8 cellular contexts compared by ENCODE assay signal in the genomic region with DNA sequence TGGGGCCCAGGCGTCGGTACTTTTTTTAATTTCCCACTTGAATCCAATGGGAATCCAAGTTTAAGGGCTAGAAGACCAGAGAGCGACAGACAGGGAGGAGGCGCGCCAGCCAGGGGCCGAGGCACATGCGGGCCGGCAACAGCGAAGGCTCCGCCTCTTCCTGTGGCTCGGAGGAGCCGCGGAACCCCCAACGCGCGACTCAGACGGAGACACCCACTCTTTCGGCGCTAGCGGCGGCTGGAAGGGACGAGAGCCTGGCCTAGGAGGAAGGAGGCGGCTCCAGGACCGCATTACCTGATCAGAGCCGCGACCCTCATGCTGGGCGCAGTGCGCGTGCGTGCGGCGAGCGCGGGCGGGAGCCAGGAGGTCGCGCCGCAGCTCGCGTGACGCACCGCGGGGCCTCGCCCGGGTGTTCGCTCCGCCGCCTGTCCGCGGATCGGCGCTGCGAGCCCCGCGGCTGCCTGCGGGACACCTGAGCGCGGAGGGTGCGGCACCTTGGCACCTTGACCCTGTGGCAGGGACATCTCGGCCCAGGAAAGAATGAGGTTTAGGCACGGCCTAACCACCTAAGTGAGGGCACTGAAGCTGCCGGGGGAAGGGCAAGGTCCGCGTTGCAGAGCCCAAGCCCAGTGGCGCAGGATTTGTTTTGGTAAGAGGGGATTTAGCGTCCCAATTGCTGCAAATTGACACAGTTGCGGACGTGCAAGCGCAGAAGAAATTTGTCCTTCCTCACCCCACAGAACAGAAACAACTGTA. TPM values are rescaled to one million over a fixed set of nuclear protein-coding genes. Genes with fewer than 3 reads are reported as not detected.
DNase-seq lines count a peak whose midpoint lies in the region; ATAC-seq and TF ChIP-seq lines count a peak whose summit lies in the region.

DPH6 (minus strand) TSS at position 341 of the 756 bp plus-strand sequence; CDS start at position 317, 24 bp downstream.

- H3K27me3 Mint-ChIP-seq in HFFc6 (ENCODE audit: insufficient read depth) (peaks cover 1% of the 10 kb centered on the region), type B pancreatic cell (no peaks in the 10 kb centered on the region)

- H3K36me3 Mint-ChIP-seq in HFFc6 (ENCODE audit: low read depth), result peaks cover 18% of the 10 kb centered on the region
- H3K36me3 Mint-ChIP-seq in type B pancreatic cell, result peaks cover 4% of the 10 kb centered on the region

- peak within 1 kb of the TSS; percentile 93 for H2AFZ ChIP-seq in SU-DHL-6 (ENCODE audit: low read depth, low read length, severe bottlenecking)

- WGBS in heart left ventricle, 4 donors, result 0 to 1% (median 0%) methylated on average over 16 to 69 of the region's 69 CpGs

- TF ChIP-seq POLR2A in GM10847 (IDR thresholded peaks at IDR 0.05; ENCODE audit: extremely low read depth, insufficient read length), result peak; percentile 64
- peak in 1 of 2 donors; percentile 85 for TF ChIP-seq POLR2A in heart left ventricle (IDR thresholded peaks at IDR 0.05)

- H3K4me1 ChIP-seq in heart left ventricle, result peaks cover 0 to 25% (median 16%) of the 10 kb centered on the region in 12 donors

- TF ChIP-seq CTCF in HFFc6 (IDR thresholded peaks at IDR 0.05) (peak; percentile 38; the same call in 1 of the 2 replicates), SU-DHL-6 (IDR thresholded peaks at IDR 0.05; ENCODE audit: insufficient read depth, low read length, poor library complexity, severe bottlenecking) (no peak), heart left ventricle (IDR thresholded peaks at IDR 0.05) (peak in 5 of 12 donors; percentile 10 to 32 (median 18)), type B pancreatic cell (conservative IDR thresholded peaks at IDR 0.05) (peak; percentile 47)

- 0 out of 2 replicates have a peak, but pooled peaks cover 4% of the 10 kb centered on the region for H3F3A ChIP-seq in SU-DHL-6 (ENCODE audit: insufficient read depth)

- no peaks in the 10 kb centered on the region for H3K9me3 Mint-ChIP-seq in HFFc6
- peaks cover 5% of the 10 kb centered on the region for H3K9me3 Mint-ChIP-seq in type B pancreatic cell

- peak within 1 kb of the TSS; percentile 84 for H3K9ac ChIP-seq in SU-DHL-6 (ENCODE audit: low read length)

- H3K36me3 ChIP-seq in SU-DHL-6 (ENCODE audit: low read length) (no peaks in the 10 kb centered on the region), heart left ventricle (peaks cover 0 to 4% (median 0%) of the 10 kb centered on the region in 9 donors)

- ATAC-seq in heart left ventricle, result peak; percentile 92 to 96 (median 95)

- H3K4me3 Mint-ChIP-seq in HFFc6 (peak within 1 kb of the TSS; percentile 96), type B pancreatic cell (peak within 1 kb of the TSS; percentile 98)

- no peaks in the 10 kb centered on the region for H3K9me3 ChIP-seq in SU-DHL-6 (ENCODE audit: insufficient read depth, low read length)
- H3K9me3 ChIP-seq in heart left ventricle, result no peaks in the 10 kb centered on the region

- H3K79me2 ChIP-seq in SU-DHL-6 (ENCODE audit: insufficient read depth, low read length), result no peaks in the 10 kb centered on the region; the same call in 1 of the 2 replicates

- H3K4me2 ChIP-seq in SU-DHL-6 (ENCODE audit: low read depth, low read length, poor library complexity, severe bottlenecking), result peak within 1 kb of the TSS; percentile 95

- DNase-seq in HFFc6, result peak; percentile 77
- DNase-seq in NAMALWA (ENCODE audit: low spot score), result peak; percentile 90
- DNase-seq in activated naive CD8-positive, alpha-beta T cell treated with anti-CD3 and anti-CD28 coated beads, Interleukin-2, amount 50 U/mL, for 16 hours (ENCODE audit: low read depth, low spot score), result peak; percentile 79
- peak; percentile 85 to 93 (median 90) for DNase-seq in heart left ventricle
- peak; percentile 59 to 96 (median 72) for DNase-seq in posterior cingulate gyrus
- peak; percentile 83 for DNase-seq in type B pancreatic cell (ENCODE audit: extremely low spot score, unreplicated experiment)

- H3K27me3 ChIP-seq in SU-DHL-6 (ENCODE audit: low read length) (no peaks in the 10 kb centered on the region), heart left ventricle (no peaks in the 10 kb centered on the region)

- H3K27ac ChIP-seq in SU-DHL-6 (ENCODE audit: low read depth, low read length) (peak within 1 kb of the TSS; percentile 84), heart left ventricle (peak within 1 kb of the TSS; percentile 96 to 100 (median 99))

- peaks cover 50% of the 10 kb centered on the region for H3K4me1 Mint-ChIP-seq in HFFc6 (ENCODE audit: low read depth)
- H3K4me1 Mint-ChIP-seq in type B pancreatic cell (ENCODE audit: unreplicated experiment), result peaks cover 29% of the 10 kb centered on the region

- intact Hi-C loops in heart left ventricle (cut with DNase I), result loop anchor here (1.0 to 10.0 kb wide), 9 partner anchors 116 to 151 kb away; no protein-coding TSS in a partner anchor
- intact Hi-C loops in posterior cingulate gyrus (cut with DNase I), result no loop called here

- H3K9me2 ChIP-seq in SU-DHL-6 (replicated peaks; ENCODE audit: insufficient read depth, low read length), result no peaks in the 10 kb centered on the region

- H3K27ac Mint-ChIP-seq in HFFc6 (peak within 1 kb of the TSS; percentile 97), type B pancreatic cell (peak within 1 kb of the TSS; percentile 97)

- H3K4me3 ChIP-seq in SU-DHL-6 (ENCODE audit: insufficient read depth, low read length, poor library complexity, severe bottlenecking) (peak within 1 kb of the TSS; percentile 83), heart left ventricle (peak within 1 kb of the TSS; percentile 62 to 97 (median 80))

- no peaks in the 10 kb centered on the region for H4K20me1 ChIP-seq in SU-DHL-6 (ENCODE audit: low read depth, low read length)

RNA-seq across cellular contexts. Expression of gene DPH6, which starts in this region (rescaled TPM):
- total RNA-seq in HFFc6 (2021; fragmentation: NEBNext Ultra II Directional; extraction: Animal tissue kit (Norgen Biotek cat#: 25700)), result 10 to 100 TPM in 4 of 6 experiments, 1 to 10 TPM in 2; 8.9 to 14.8 (median 12.1) TPM
- total RNA-seq in heart left ventricle (10 to 100 TPM in 8 of 9 donors, 1 to 10 TPM in 1; 7.7 to 24.8 (median 16.0) TPM), type B pancreatic cell (ENCODE audit: low replicate concordance) (13.5 and 15.4 TPM in 2 replicates)
- polyA plus RNA-seq in heart left ventricle, result 10 to 100 TPM in 1 of 2 donors, 1 to 10 TPM in 1; 5.9 to 12.2 TPM

Comparison
In these comparisons a context has a peak if more than half of its experiments do, and no peak if none do; other contexts are left out.
1. Peak in every context shown above with its lines: DNase-seq, ATAC-seq, H3K4me3 ChIP-seq and H3K27ac ChIP-seq.